ENCODE assay signal across 14 cellular contexts in the genomic region with DNA sequence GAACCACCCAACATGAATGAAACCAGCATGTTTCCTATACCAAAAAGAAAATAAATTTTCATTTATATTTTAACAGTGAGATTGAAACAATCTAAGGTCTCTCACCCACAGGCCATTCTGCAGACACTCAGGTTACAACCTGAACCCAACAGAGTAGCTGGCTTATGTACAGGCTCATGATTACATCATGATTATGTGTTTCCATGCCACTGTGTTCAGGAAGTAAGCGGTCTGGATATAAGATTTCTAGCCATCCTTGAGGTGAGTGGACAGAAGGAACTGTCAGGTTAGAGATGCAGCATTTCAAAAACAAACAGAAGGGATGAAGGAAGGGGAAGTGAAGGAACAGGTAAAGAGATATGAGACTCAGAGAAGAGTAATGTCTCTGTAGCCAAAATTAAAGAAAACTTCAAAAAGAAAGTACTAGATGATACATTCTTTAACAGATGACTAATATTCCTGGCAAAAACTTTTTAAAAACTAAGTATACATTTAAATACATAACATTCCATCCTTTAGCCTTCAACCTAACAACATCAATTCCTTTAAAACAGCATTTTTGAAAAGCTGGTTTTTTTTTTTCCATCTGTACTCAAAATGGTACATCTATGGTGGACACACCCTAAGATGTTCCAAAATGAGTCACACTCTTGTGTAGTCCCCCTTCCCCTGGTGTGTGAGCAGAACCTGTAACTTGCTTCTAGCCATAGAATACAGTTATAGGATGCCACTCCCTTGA.
A peak's percentile ranks its signal among the peaks of the same experiment; 100 is the strongest.
DNase-seq lines count a peak whose midpoint lies in the region; ATAC-seq and TF ChIP-seq lines count a peak whose summit lies in the region.
"Had no signal": no experiment of that assay in that cellular context is flagged by ENCODE, and none has a peak within 500 bp of the region (broad histone marks: within the 10 kb centered on the region; RNA-seq: fewer than 3 reads in every experiment).

No MANE protein-coding gene starts in this region.

- no peak for TF ChIP-seq CTCF in fibroblast of pulmonary artery (IDR thresholded peaks at IDR 0.05; ENCODE audit: low read length, missing control alignments)

- H3K4me3 ChIP-seq in fibroblast of pulmonary artery (replicated peaks; ENCODE audit: low read depth, low read length), result no peak overlapping the region
- H3K4me3 ChIP-seq: SJCRH30, testis had no signal

- no peak for ATAC-seq in GM21717 (IDR thresholded peaks at IDR 0.05; ENCODE audit: unreplicated experiment)
- ATAC-seq in HG02870 (IDR thresholded peaks at IDR 0.05; ENCODE audit: unreplicated experiment), result no peak

- H3K27ac ChIP-seq in temporal lobe (ENCODE audit: low read depth, low read length), result peak overlapping the region; percentile 62
- H3K27ac ChIP-seq: 22Rv1, SJCRH30, testis, VCaP had no signal

- DNase-seq in DMS53 (lab: John Stamatoyannopoulos, UW) (peak; percentile 24), DMS53 treated with DMSO at 0.1 percent for 48 hours (lab: John Stamatoyannopoulos, UW; ENCODE audit: unreplicated experiment) (no peak), amniotic epithelial cell (ENCODE audit: low read depth) (peak; percentile 68), fibroblast of pulmonary artery (ENCODE audit: low read depth) (peak; percentile 59), NCI-H446 (lab: John Stamatoyannopoulos, UW) (no peak)
- DNase-seq: NCI-H146, NCI-H774, SJCRH30, testis had no signal

Comparison
In these comparisons a context has a peak if more than half of its experiments do, and no peak if none do; other contexts are left out.
1. DNase-seq: peak in DMS53 (single experiment), amniotic epithelial cell (single experiment) and fibroblast of pulmonary artery (single experiment); none in DMS53 treated with DMSO at 0.1 percent for 48 hours (single experiment) and NCI-H446 (0 of 2).